ENCODE assay signal across 21 cellular contexts in the genomic region with DNA sequence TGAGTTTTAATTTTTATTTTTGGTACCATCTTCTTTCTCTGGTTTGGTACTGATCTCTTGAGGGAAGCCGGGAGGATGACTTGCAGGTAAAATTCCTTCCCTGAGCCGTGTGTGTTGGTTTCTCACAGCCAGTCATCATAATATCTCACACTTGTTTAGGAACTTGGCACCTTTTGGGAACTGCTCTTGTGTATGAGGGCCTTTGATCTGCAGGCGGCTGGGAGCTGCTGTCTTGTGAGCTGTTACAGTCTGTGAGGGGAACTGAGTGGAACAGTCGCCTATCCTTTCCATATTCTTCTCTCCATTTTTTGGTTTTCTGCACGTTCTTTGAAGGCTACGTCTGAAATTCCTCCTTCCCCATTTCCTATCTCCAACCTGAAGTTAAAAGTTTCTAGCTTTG.
DNase-seq lines count a peak whose midpoint lies in the region; ATAC-seq and TF ChIP-seq lines count a peak whose summit lies in the region.
"Had no signal": no experiment of that assay in that cellular context is flagged by ENCODE, and none has a peak within 500 bp of the region (broad histone marks: within the 10 kb centered on the region; RNA-seq: fewer than 3 reads in every experiment).

No MANE protein-coding gene starts in this region.

- H3K27ac ChIP-seq in left ventricle myocardium inferior (replicated peaks), result no peak overlapping the region
- no peak overlapping the region for H3K27ac ChIP-seq in mesendoderm (ENCODE audit: low read depth, low read length)
- H3K27ac ChIP-seq: A549; BLaER1 treated with 17β-estradiol and CSF1 and Interleukin-3, amounts not matched to agents 10 nM and 100 nM had no signal

- H3K56ac ChIP-seq in mesendoderm (ENCODE audit: low read length), result no peak overlapping the region

- no peaks in the 10 kb centered on the region for H3K9me3 ChIP-seq in left ventricle myocardium inferior (replicated peaks)
- H3K9me3 ChIP-seq: A549; BE2C; BLaER1 treated with 17β-estradiol and CSF1 and Interleukin-3, amounts not matched to agents 10 nM and 100 nM; HAP-1 had no signal

- H2BK120ac ChIP-seq in mesendoderm (ENCODE audit: low read depth, low read length), result no peak overlapping the region

- intact Hi-C loops in Right ventricle myocardium superior (cut with DNase I) (no loop called here), left ventricle myocardium inferior (cut with micrococcal nuclease) (no loop called here), left ventricle myocardium superior (cut with micrococcal nuclease) (no loop called here)

- H4K8ac ChIP-seq in mesendoderm (ENCODE audit: low read depth, low read length), result no peak overlapping the region

- no peak overlapping the region for H3K18ac ChIP-seq in mesendoderm (ENCODE audit: low read length)

- no peak overlapping the region for H3K4me3 ChIP-seq in left ventricle myocardium inferior
- H3K4me3 ChIP-seq in mesendoderm (ENCODE audit: low read length), result no peak overlapping the region
- H3K4me3 ChIP-seq: A549; BLaER1 treated with 17β-estradiol and CSF1 and Interleukin-3, amounts not matched to agents 10 nM and 100 nM; HAP-1 had no signal

- no peak for TF ChIP-seq CTCF in left ventricle myocardium inferior (IDR thresholded peaks at IDR 0.05; ENCODE audit: borderline replicate concordance)

- H2AK5ac ChIP-seq in mesendoderm (ENCODE audit: low read length), result no peak overlapping the region

- no peak for DNase-seq in Right ventricle myocardium superior
- DNase-seq in left ventricle myocardium inferior, result no peak
- peak; percentile 37 for DNase-seq in left ventricle myocardium superior
- DNase-seq in mesendoderm, result peak; percentile 52
- DNase-seq in stimulated activated CD4-positive, alpha-beta T cell treated with anti-CD3 and anti-CD28 coated beads, Interleukin-2, amount 100 ng/mL, for 24 hours, result no peak
- DNase-seq: 8988T; ACHN; AML-193; BE2C; Calu3; CD4-positive, alpha-beta T cell; COR-L47; DMS53; DMS79 treated with DMSO at 0.1 percent for 48 hours; GF-D8; GOT3; HFFc6 had no signal

- H3K36me3 ChIP-seq in left ventricle myocardium inferior (no peaks in the 10 kb centered on the region), mesendoderm (ENCODE audit: control insufficient read depth, insufficient read depth, low read length) (no peaks in the 10 kb centered on the region)
- H3K36me3 ChIP-seq: BE2C; BLaER1 treated with 17β-estradiol and CSF1 and Interleukin-3, amounts not matched to agents 10 nM and 100 nM; HAP-1 had no signal

- H3K23ac ChIP-seq in mesendoderm (ENCODE audit: low read length), result no peak overlapping the region

- no peak overlapping the region for H3K4ac ChIP-seq in mesendoderm (ENCODE audit: low read depth, low read length)

- H2BK5ac ChIP-seq in mesendoderm (ENCODE audit: low read length), result no peak overlapping the region

- H3K4me2 ChIP-seq in mesendoderm (ENCODE audit: low read length), result no peak overlapping the region
- H3K4me2 ChIP-seq: A549 had no signal

- no peaks in the 10 kb centered on the region for H3K27me3 ChIP-seq in left ventricle myocardium inferior (ENCODE audit: low read depth)
- no peaks in the 10 kb centered on the region for H3K27me3 ChIP-seq in mesendoderm (ENCODE audit: insufficient read depth, low read length, poor library complexity)
- H3K27me3 ChIP-seq: BE2C; BLaER1 treated with 17β-estradiol and CSF1 and Interleukin-3, amounts not matched to agents 10 nM and 100 nM had no signal

- no peaks in the 10 kb centered on the region for H3K79me2 ChIP-seq in mesendoderm (ENCODE audit: control insufficient read depth, insufficient read depth, low read length)

- H3K4me1 ChIP-seq in left ventricle myocardium inferior (peaks cover 18% of the 10 kb centered on the region), mesendoderm (ENCODE audit: control insufficient read depth, low read depth, low read length) (no peaks in the 10 kb centered on the region)
- H3K4me1 ChIP-seq: A549, HAP-1 had no signal

- no peak overlapping the region for H4K5ac ChIP-seq in mesendoderm (ENCODE audit: low read length)

- ATAC-seq in Right ventricle myocardium superior (ENCODE audit: poor library complexity), result peak; percentile 82
- ATAC-seq in left ventricle myocardium superior, result peak; percentile 82
- no peak for ATAC-seq in GM19455 (IDR thresholded peaks at IDR 0.05; ENCODE audit: unreplicated experiment)
- ATAC-seq: A549 had no signal

- H3K79me1 ChIP-seq in mesendoderm (ENCODE audit: low read length), result no peaks in the 10 kb centered on the region

- H2BK15ac ChIP-seq in mesendoderm (replicated peaks; ENCODE audit: low read depth), result no peak overlapping the region

- WGBS in mesendoderm (ENCODE audit: extremely low coverage, insufficient coverage, low lambda C conversion rate), result no CpG with 5 or more reads among the region's 6 CpGs

- no peak overlapping the region for H3K9ac ChIP-seq in mesendoderm (ENCODE audit: low read length)
- H3K9ac ChIP-seq: BLaER1 treated with 17β-estradiol and CSF1 and Interleukin-3, amounts not matched to agents 10 nM and 100 nM had no signal

Comparison
In these comparisons a context has a peak if more than half of its experiments do, and no peak if none do; other contexts are left out.
1. DNase-seq: peak in left ventricle myocardium superior (single experiment) and mesendoderm (single experiment); none in Right ventricle myocardium superior (single experiment), left ventricle myocardium inferior (single experiment) and stimulated activated CD4-positive, alpha-beta T cell treated with anti-CD3 and anti-CD28 coated beads, Interleukin-2, amount 100 ng/mL, for 24 hours (0 of 2).